Comparison of ENCODE assay signal across 20 cellular contexts in genomic region chr7:69359003-69359555, GRCh38.
"Had no signal": no experiment of that assay in that cellular context is flagged by ENCODE, and none has a peak within 500 bp of the region (broad histone marks: within the 10 kb centered on the region; RNA-seq: fewer than 3 reads in every experiment).

No MANE protein-coding gene starts in this region.

- H3K36me3 ChIP-seq: lower lobe of right lung, sigmoid colon, upper lobe of left lung had no signal

- H3K9me3 ChIP-seq: lower lobe of right lung, psoas muscle, sigmoid colon, testis, upper lobe of left lung had no signal

- ATAC-seq: activated CD4-positive, CD25-positive, alpha-beta regulatory T cell treated with anti-CD3 and anti-CD28 coated beads, Interleukin-2, amount 50 U/mL, for 24 hours; lower lobe of right lung; psoas muscle; stimulated activated naive CD8-positive, alpha-beta T cell treated with anti-CD3 and anti-CD28 coated beads, Interleukin-15, amount 100 ng/mL, for 72 hours had no signal

- H3K4me1 ChIP-seq: lower lobe of right lung, psoas muscle, testis, upper lobe of left lung had no signal

- H3K27me3 ChIP-seq: sigmoid colon, testis, upper lobe of left lung had no signal

- DNase-seq: activated CD4-positive, alpha-beta T cell treated with anti-CD3 and anti-CD28 coated beads, Interleukin-2, amount 50 U/mL, for 1 hour; activated CD8-positive, alpha-beta memory T cell treated with anti-CD3 and anti-CD28 coated beads for 24 hours; activated naive CD8-positive, alpha-beta T cell treated with anti-CD3 and anti-CD28 coated beads, Interleukin-2, amount 10 ng/mL, durations not matched to agents 7 days and 5 days; aorta; dorsolateral prefrontal cortex; erythroblast; foreskin fibroblast; glutamatergic neuron; immature natural killer cell; lower lobe of right lung; midbrain; psoas muscle; sigmoid colon; stimulated activated CD4-positive, alpha-beta T cell treated with anti-CD3 and anti-CD28 coated beads, Interleukin-1b, Interleukin-23, amount 100 ng/mL, for 48 hours; stimulated activated naive CD8-positive, alpha-beta T cell treated with anti-CD3 and anti-CD28 coated beads, Interleukin-15, amount 100 ng/mL, for 72 hours; T-helper 1 cell; T1000; testis; upper lobe of left lung had no signal

- H3K27ac ChIP-seq: dorsolateral prefrontal cortex, lower lobe of right lung, psoas muscle, sigmoid colon, testis, upper lobe of left lung had no signal

- H3K4me3 ChIP-seq: dorsolateral prefrontal cortex, lower lobe of right lung, psoas muscle, sigmoid colon, testis, upper lobe of left lung had no signal
